ENCODE assay signal across 17 cellular contexts in genomic region chr5:143577554-143577953, GRCh38.
DNase-seq lines count a peak whose midpoint lies in the region; ATAC-seq and TF ChIP-seq lines count a peak whose summit lies in the region.
"Had no signal": no experiment of that assay in that cellular context is flagged by ENCODE, and none has a peak within 500 bp of the region (broad histone marks: within the 10 kb centered on the region; RNA-seq: fewer than 3 reads in every experiment).

No MANE protein-coding gene starts in this region.

- H3K4me1 ChIP-seq in left ventricle myocardium inferior, result peaks cover 29% of the 10 kb centered on the region
- peaks cover 3% of the 10 kb centered on the region for H3K4me1 ChIP-seq in right cardiac atrium (ENCODE audit: control insufficient read depth, insufficient read depth, low read length)
- peaks cover 0 to 3% of the 10 kb centered on the region in 2 donors for H3K4me1 ChIP-seq in aorta (ENCODE audit: control insufficient read depth in 1 of 2, insufficient read depth in 2 of 2, low read length in 2 of 2)
- H3K4me1 ChIP-seq in tibial nerve, result peaks cover 0 to 7% (median 0%) of the 10 kb centered on the region in 4 donors

- peaks cover 6% of the 10 kb centered on the region for H3K9me3 Mint-ChIP-seq in WTC11
- H3K9me3 Mint-ChIP-seq: HFFc6 had no signal

- no peaks in the 10 kb centered on the region; the same call in 1 of the 2 replicates for H3K27me3 Mint-ChIP-seq in WTC11 (ENCODE audit: low read depth)

- H3K36me3 ChIP-seq in left ventricle myocardium inferior (no peaks in the 10 kb centered on the region), aorta (ENCODE audit: control insufficient read depth in 1 of 2, insufficient read depth in 2 of 2, low read length in 1 of 2) (no peaks in the 10 kb centered on the region), tibial nerve (no peaks in the 10 kb centered on the region)

- no peaks in the 10 kb centered on the region for H3K36me3 Mint-ChIP-seq in WTC11

- POLR2A ChIA-PET in WTC11 (lab: Charles Lee), result interaction anchor here (0.7 kb wide), 1 partner anchor 174 kb away, joined by 4 read pairs; the partner anchor contains the start of gene NR3C1

- H3K9me3 ChIP-seq in left ventricle myocardium inferior (replicated peaks) (no peaks in the 10 kb centered on the region), right cardiac atrium (ENCODE audit: control insufficient read depth, low read length) (no peaks in the 10 kb centered on the region), aorta (ENCODE audit: control insufficient read depth, low read length) (no peaks in the 10 kb centered on the region), tibial nerve (no peaks in the 10 kb centered on the region)

- peaks cover 14% of the 10 kb centered on the region for H3K4me1 Mint-ChIP-seq in WTC11

- TF ChIP-seq CTCF in left ventricle myocardium inferior (IDR thresholded peaks at IDR 0.05; ENCODE audit: borderline replicate concordance), result no peak
- no peak for TF ChIP-seq CTCF in VCaP (conservative IDR thresholded peaks at IDR 0.05)
- TF ChIP-seq CTCF in WTC11 (IDR thresholded peaks at IDR 0.05), result no peak
- TF ChIP-seq CTCF in tibial nerve (IDR thresholded peaks at IDR 0.05), result no peak

- no peak overlapping the region for H3K4me3 Mint-ChIP-seq in WTC11
- H3K4me3 Mint-ChIP-seq: HFFc6 had no signal

- no peak overlapping the region for H3K27ac ChIP-seq in left ventricle myocardium inferior (replicated peaks)
- peak overlapping the region; percentile 2; the same call in 1 of the 2 replicates for H3K27ac ChIP-seq in VCaP
- H3K27ac ChIP-seq in right cardiac atrium (ENCODE audit: low read length), result no peak overlapping the region
- no peak overlapping the region for H3K27ac ChIP-seq in aorta (ENCODE audit: low read depth in 1 of 2, low read length in 2 of 2)
- no peak overlapping the region for H3K27ac ChIP-seq in tibial nerve
- H3K27ac ChIP-seq: SK-N-MC had no signal

- ATAC-seq in left cardiac atrium, result peak; percentile 12 to 77
- ATAC-seq in right cardiac atrium, result peak; percentile 34 to 50
- ATAC-seq in aorta (ENCODE audit: low FRiP score), result peak; percentile 57
- ATAC-seq in WTC11, result no peak
- ATAC-seq: HepG2, Panc1 had no signal

- intact Hi-C loops in left cardiac atrium (cut with DNase I) (no loop called here), left ventricle myocardium inferior (cut with micrococcal nuclease) (no loop called here), right cardiac atrium (cut with DNase I) (no loop called here), aorta (cut with DNase I) (no loop called here)

- H3K27me3 ChIP-seq in left ventricle myocardium inferior (ENCODE audit: low read depth) (no peaks in the 10 kb centered on the region), right cardiac atrium (ENCODE audit: control insufficient read depth, insufficient read depth) (no peaks in the 10 kb centered on the region), aorta (ENCODE audit: control insufficient read depth in 1 of 2, insufficient read depth in 2 of 2, low read length in 1 of 2) (no peaks in the 10 kb centered on the region), tibial nerve (no peaks in the 10 kb centered on the region)

- TF ChIP-seq EP300 in tibial nerve (IDR thresholded peaks at IDR 0.05), result no peak

- CTCF ChIA-PET in WTC11 (lab: Charles Lee), result no interaction called here

- no peak overlapping the region for H3K4me3 ChIP-seq in left ventricle myocardium inferior
- no peak overlapping the region for H3K4me3 ChIP-seq in right cardiac atrium (ENCODE audit: low read length)
- no peak overlapping the region for H3K4me3 ChIP-seq in aorta (ENCODE audit: low read length in 2 of 2)
- H3K4me3 ChIP-seq in tibial nerve, result no peak overlapping the region
- H3K4me3 ChIP-seq: SK-N-MC had no signal

- H3K27ac Mint-ChIP-seq in WTC11, result no peak overlapping the region

- no peak for DNase-seq in left cardiac atrium
- no peak for DNase-seq in left ventricle myocardium inferior
- DNase-seq in right cardiac atrium, result peak in 1 of 3 donors; percentile 15
- DNase-seq in aorta, result no peak
- DNase-seq in WTC11 (ENCODE audit: low spot score), result no peak
- DNase-seq in tibial nerve (ENCODE audit: low spot score in 2 of 2), result no peak
- no peak for DNase-seq in putamen (ENCODE audit: low spot score)
- DNase-seq: DND-41, GDM1, NCI-H1105, NCI-H187, NCI-H774 had no signal

- no peak for TF ChIP-seq POLR2A in tibial nerve (IDR thresholded peaks at IDR 0.05)

TF ChIP-seq in WTC11, 78 proteins besides CTCF, POLR2A, EP300 and RAD21:
- TF ChIP-seq, protein P1, sequence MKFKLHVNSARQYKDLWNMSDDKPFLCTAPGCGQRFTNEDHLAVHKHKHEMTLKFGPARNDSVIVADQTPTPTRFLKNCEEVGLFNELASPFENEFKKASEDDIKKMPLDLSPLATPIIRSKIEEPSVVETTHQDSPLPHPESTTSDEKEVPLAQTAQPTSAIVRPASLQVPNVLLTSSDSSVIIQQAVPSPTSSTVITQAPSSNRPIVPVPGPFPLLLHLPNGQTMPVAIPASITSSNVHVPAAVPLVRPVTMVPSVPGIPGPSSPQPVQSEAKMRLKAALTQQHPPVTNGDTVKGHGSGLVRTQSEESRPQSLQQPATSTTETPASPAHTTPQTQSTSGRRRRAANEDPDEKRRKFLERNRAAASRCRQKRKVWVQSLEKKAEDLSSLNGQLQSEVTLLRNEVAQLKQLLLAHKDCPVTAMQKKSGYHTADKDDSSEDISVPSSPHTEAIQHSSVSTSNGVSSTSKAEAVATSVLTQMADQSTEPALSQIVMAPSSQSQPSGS (CRISPR knock-in tag; IDR thresholded peaks at IDR 0.05; ENCODE audit: borderline replicate concordance, low read depth), result no peak
- TF ChIP-seq MLX (CRISPR knock-in tag; IDR thresholded peaks at IDR 0.05), result no peak
- no peak for TF ChIP-seq ZNF416 (CRISPR knock-in tag; IDR thresholded peaks at IDR 0.05)
- TF ChIP-seq, protein P2, sequence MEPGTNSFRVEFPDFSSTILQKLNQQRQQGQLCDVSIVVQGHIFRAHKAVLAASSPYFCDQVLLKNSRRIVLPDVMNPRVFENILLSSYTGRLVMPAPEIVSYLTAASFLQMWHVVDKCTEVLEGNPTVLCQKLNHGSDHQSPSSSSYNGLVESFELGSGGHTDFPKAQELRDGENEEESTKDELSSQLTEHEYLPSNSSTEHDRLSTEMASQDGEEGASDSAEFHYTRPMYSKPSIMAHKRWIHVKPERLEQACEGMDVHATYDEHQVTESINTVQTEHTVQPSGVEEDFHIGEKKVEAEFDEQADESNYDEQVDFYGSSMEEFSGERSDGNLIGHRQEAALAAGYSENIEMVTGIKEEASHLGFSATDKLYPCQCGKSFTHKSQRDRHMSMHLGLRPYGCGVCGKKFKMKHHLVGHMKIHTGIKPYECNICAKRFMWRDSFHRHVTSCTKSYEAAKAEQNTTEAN (CRISPR knock-in tag; IDR thresholded peaks at IDR 0.05), result no peak
- TF ChIP-seq USF2 (CRISPR knock-in tag; IDR thresholded peaks at IDR 0.05), result no peak
- TF ChIP-seq PRRX2 (CRISPR knock-in tag; IDR thresholded peaks at IDR 0.05), result no peak
- no peak for TF ChIP-seq FOXK1 (CRISPR knock-in tag; IDR thresholded peaks at IDR 0.05)
- no peak for TF ChIP-seq ZNF317 (CRISPR knock-in tag; IDR thresholded peaks at IDR 0.05; ENCODE audit: borderline replicate concordance, low read depth)
- TF ChIP-seq ZNF423 (CRISPR knock-in tag; IDR thresholded peaks at IDR 0.05), result no peak
- TF ChIP-seq JAZF1 (CRISPR knock-in tag; IDR thresholded peaks at IDR 0.05), result no peak
- TF ChIP-seq FOXP1 (CRISPR knock-in tag; IDR thresholded peaks at IDR 0.05; ENCODE audit: borderline replicate concordance), result no peak
- TF ChIP-seq FOXJ3 (CRISPR knock-in tag; IDR thresholded peaks at IDR 0.05; ENCODE audit: borderline replicate concordance), result no peak
